Comparison of ENCODE assay signal across 17 cellular contexts in the genomic region with DNA sequence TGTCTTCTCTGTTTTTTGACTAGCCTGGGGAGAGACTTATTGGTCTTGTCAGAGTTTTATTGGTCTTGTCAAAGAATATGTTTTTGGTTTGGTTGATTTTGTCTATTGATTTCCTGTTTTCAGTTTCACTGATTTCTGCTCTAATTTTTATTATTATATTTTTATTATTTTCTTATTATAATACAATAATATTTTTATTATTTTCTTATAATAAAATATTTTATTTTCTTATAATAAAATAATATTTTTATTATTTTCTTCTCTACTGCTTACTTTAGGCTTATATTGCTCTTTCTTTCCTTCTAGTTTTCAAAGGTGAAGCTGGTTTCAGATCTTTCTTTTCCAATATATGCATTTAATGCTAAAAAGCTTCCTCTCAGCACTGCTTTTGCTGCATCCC.
A peak's percentile ranks its signal among the peaks of the same experiment; 100 is the strongest.
DNase-seq lines count a peak whose midpoint lies in the region; ATAC-seq, FAIRE-seq and TF ChIP-seq lines count a peak whose summit lies in the region.
"Had no signal": no experiment of that assay in that cellular context is flagged by ENCODE, and none has a peak within 500 bp of the region (broad histone marks: within the 10 kb centered on the region; RNA-seq: fewer than 3 reads in every experiment).

No MANE protein-coding gene starts in this region.

- FAIRE-seq in G401.6 (lab: Jason Lieb, UNC) (peak; percentile 75), colon (lab: Jason Lieb, UNC) (peak; percentile 57)
- FAIRE-seq: A549, GM12891, H54, HepG2 had no signal

- no peaks in the 10 kb centered on the region for H3K27me3 ChIP-seq in CD4-positive, alpha-beta T cell (ENCODE audit: control insufficient read depth, insufficient read depth, low read length)
- H3K27me3 ChIP-seq in right atrium auricular region, result no peaks in the 10 kb centered on the region
- H3K27me3 ChIP-seq: BE2C had no signal

- H3K4me1 ChIP-seq in right atrium auricular region, result no peaks in the 10 kb centered on the region
- H3K4me1 ChIP-seq: A549, BE2C had no signal

- no peak for DNase-seq in CD4-positive, alpha-beta T cell
- DNase-seq in memory B cell (ENCODE audit: low spot score in 2 of 2) (no peak), right atrium auricular region (ENCODE audit: low spot score) (no peak), left lobe of liver (ENCODE audit: low spot score) (no peak), anterior cingulate cortex (lab: John Stamatoyannopoulos, UW) (no peak), T-helper 17 cell (no peak)
- DNase-seq: BE2C, DMS79, GM23248 had no signal

- no peaks in the 10 kb centered on the region for H3K9me3 Mint-ChIP-seq in CD4-positive, alpha-beta T cell
- no peaks in the 10 kb centered on the region for H3K9me3 Mint-ChIP-seq in memory B cell

- no peak for TF ChIP-seq CTCF in CD4-positive, alpha-beta T cell (IDR thresholded peaks at IDR 0.05)
- TF ChIP-seq CTCF in right atrium auricular region (IDR thresholded peaks at IDR 0.05), result no peak

- no peaks in the 10 kb centered on the region for H3K9me3 ChIP-seq in CD4-positive, alpha-beta T cell (ENCODE audit: control insufficient read depth, low read length)
- no peaks in the 10 kb centered on the region for H3K9me3 ChIP-seq in right atrium auricular region
- H3K9me3 ChIP-seq in T-helper 17 cell (ENCODE audit: control insufficient read depth, low read length, poor library complexity, severe bottlenecking), result no peaks in the 10 kb centered on the region
- H3K9me3 ChIP-seq: A549, BE2C had no signal

- H3K27me3 Mint-ChIP-seq in CD4-positive, alpha-beta T cell, result no peaks in the 10 kb centered on the region
- no peaks in the 10 kb centered on the region for H3K27me3 Mint-ChIP-seq in memory B cell
- H3K27me3 Mint-ChIP-seq in T-helper 17 cell, result no peaks in the 10 kb centered on the region

- no peak for ATAC-seq in CD4-positive, alpha-beta T cell (ENCODE audit: poor library complexity)
- no peak for ATAC-seq in memory B cell (ENCODE audit: low read depth)
- ATAC-seq in left lobe of liver, result no peak
- ATAC-seq in T-helper 17 cell, result no peak
- ATAC-seq: A549, HCT116, HepG2 had no signal

- H3K36me3 Mint-ChIP-seq in CD4-positive, alpha-beta T cell (ENCODE audit: low read depth), result peaks cover 46% of the 10 kb centered on the region
- H3K36me3 Mint-ChIP-seq in memory B cell, result peaks cover 18% of the 10 kb centered on the region
- no peaks in the 10 kb centered on the region for H3K36me3 Mint-ChIP-seq in T-helper 17 cell (ENCODE audit: low read depth)

- H3K36me3 ChIP-seq in right atrium auricular region, result peaks cover 27% of the 10 kb centered on the region

- no peak overlapping the region for H3K4me3 Mint-ChIP-seq in CD4-positive, alpha-beta T cell
- H3K4me3 Mint-ChIP-seq in memory B cell (no peak overlapping the region), T-helper 17 cell (no peak overlapping the region)

- no peak overlapping the region for H3K27ac ChIP-seq in CD4-positive, alpha-beta T cell (ENCODE audit: low read depth, low read length)
- no peak overlapping the region for H3K27ac ChIP-seq in right atrium auricular region
- H3K27ac ChIP-seq: A549, C4-2B, GM23248 had no signal

- CTCF ChIA-PET in CD4-positive, alpha-beta T cell (lab: Charles Lee), result no interaction called here

- intact Hi-C loops in CD4-positive, alpha-beta T cell (cut with DNase I, micrococcal nuclease), result no loop called here

- POLR2A ChIA-PET in CD4-positive, alpha-beta T cell (lab: Charles Lee), result interaction anchor here (0.7 to 1.5 kb wide), 2 partner anchors 13 to 78 kb away, joined by 4 to 6 read pairs; no protein-coding TSS in a partner anchor

- H3K27ac Mint-ChIP-seq in CD4-positive, alpha-beta T cell, result peak overlapping the region; percentile 0
- H3K27ac Mint-ChIP-seq in memory B cell (peak overlapping the region; percentile 69), T-helper 17 cell (no peak overlapping the region)

- H3K4me1 Mint-ChIP-seq in CD4-positive, alpha-beta T cell (ENCODE audit: low read depth), result peaks cover 36% of the 10 kb centered on the region
- H3K4me1 Mint-ChIP-seq in memory B cell, result peaks cover 15% of the 10 kb centered on the region
- H3K4me1 Mint-ChIP-seq in T-helper 17 cell, result peaks cover 30% of the 10 kb centered on the region

- no peak overlapping the region for H3K4me3 ChIP-seq in right atrium auricular region
- H3K4me3 ChIP-seq: A549, GM23248 had no signal
